1 cellular context compared by ENCODE assay signal in the genomic region with DNA sequence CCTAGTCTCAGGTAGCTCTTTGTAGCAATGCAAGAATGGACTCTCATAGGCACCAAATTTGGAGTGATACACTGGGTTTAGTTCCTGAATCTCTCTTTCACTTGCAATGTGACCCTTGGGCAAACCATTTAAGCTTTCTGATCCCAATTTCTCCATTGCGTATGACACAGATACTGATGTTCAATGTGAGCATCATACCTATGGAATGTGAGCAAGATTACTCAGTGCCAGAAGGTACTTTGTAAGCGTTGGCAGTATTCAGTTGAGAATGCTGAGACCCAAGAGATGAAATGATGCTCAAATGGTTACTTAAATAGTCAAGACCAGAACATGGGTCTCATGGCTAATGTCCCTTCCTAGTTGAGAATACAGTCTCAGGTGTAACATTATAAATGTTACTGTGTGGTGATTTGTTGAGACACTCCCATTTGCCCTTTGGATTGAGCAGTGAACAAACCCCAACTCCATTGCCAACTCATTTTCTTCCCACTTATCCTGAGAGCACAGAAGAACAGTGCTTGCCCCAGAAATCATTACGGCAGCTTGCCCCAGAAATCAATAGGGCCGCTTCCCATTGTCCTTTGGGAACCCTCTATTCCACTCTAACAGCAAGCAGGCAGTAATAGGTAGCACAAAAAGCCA.
TF ChIP-seq lines count a peak whose summit lies in the region.

No MANE protein-coding gene starts in this region.

TF ChIP-seq in SK-N-SH treated with all-trans-retinoic acid at 6 μM for 48 hours, 23 proteins besides CTCF, POLR2A, EP300 and RAD21 (continued from another document):
- TF ChIP-seq, protein P1, sequence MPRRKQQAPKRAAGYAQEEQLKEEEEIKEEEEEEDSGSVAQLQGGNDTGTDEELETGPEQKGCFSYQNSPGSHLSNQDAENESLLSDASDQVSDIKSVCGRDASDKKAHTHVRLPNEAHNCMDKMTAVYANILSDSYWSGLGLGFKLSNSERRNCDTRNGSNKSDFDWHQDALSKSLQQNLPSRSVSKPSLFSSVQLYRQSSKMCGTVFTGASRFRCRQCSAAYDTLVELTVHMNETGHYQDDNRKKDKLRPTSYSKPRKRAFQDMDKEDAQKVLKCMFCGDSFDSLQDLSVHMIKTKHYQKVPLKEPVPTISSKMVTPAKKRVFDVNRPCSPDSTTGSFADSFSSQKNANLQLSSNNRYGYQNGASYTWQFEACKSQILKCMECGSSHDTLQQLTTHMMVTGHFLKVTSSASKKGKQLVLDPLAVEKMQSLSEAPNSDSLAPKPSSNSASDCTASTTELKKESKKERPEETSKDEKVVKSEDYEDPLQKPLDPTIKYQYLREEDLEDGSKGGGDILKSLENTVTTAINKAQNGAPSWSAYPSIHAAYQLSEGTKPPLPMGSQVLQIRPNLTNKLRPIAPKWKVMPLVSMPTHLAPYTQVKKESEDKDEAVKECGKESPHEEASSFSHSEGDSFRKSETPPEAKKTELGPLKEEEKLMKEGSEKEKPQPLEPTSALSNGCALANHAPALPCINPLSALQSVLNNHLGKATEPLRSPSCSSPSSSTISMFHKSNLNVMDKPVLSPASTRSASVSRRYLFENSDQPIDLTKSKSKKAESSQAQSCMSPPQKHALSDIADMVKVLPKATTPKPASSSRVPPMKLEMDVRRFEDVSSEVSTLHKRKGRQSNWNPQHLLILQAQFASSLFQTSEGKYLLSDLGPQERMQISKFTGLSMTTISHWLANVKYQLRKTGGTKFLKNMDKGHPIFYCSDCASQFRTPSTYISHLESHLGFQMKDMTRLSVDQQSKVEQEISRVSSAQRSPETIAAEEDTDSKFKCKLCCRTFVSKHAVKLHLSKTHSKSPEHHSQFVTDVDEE (CRISPR knock-in tag; IDR thresholded peaks at IDR 0.05) = no peak
- no peak for TF ChIP-seq ZNF565 (CRISPR knock-in tag; conservative IDR thresholded peaks at IDR 0.05; ENCODE audit: low read depth)
- no peak for TF ChIP-seq ESRRG (CRISPR knock-in tag; IDR thresholded peaks at IDR 0.05)
- TF ChIP-seq ARNTL (CRISPR knock-in tag; IDR thresholded peaks at IDR 0.05; ENCODE audit: borderline replicate concordance, low read depth) = no peak
- no peak for TF ChIP-seq BACH2 (CRISPR knock-in tag; IDR thresholded peaks at IDR 0.05; ENCODE audit: borderline replicate concordance)
